Comparison of ENCODE assay signal across 1 cellular context in genomic region chr5:103114440-103114839, GRCh38.
A peak's percentile ranks its signal among the peaks of the same experiment; 100 is the strongest.
TF ChIP-seq lines count a peak whose summit lies in the region.

No MANE protein-coding gene starts in this region.

TF ChIP-seq in K562, 482 proteins besides CTCF, POLR2A, EP300 and RAD21 (continued from another document):
- TF ChIP-seq CTCFL (IDR thresholded peaks at IDR 0.05; ENCODE audit: borderline replicate concordance, insufficient read depth, low read depth, low read length, poor library complexity, severe bottlenecking), result no peak
- TF ChIP-seq CBX3 (IDR thresholded peaks at IDR 0.05; ENCODE audit: borderline replicate concordance in 1 of 2, low read length in 2 of 2), result no peak
- TF ChIP-seq, protein P1, sequence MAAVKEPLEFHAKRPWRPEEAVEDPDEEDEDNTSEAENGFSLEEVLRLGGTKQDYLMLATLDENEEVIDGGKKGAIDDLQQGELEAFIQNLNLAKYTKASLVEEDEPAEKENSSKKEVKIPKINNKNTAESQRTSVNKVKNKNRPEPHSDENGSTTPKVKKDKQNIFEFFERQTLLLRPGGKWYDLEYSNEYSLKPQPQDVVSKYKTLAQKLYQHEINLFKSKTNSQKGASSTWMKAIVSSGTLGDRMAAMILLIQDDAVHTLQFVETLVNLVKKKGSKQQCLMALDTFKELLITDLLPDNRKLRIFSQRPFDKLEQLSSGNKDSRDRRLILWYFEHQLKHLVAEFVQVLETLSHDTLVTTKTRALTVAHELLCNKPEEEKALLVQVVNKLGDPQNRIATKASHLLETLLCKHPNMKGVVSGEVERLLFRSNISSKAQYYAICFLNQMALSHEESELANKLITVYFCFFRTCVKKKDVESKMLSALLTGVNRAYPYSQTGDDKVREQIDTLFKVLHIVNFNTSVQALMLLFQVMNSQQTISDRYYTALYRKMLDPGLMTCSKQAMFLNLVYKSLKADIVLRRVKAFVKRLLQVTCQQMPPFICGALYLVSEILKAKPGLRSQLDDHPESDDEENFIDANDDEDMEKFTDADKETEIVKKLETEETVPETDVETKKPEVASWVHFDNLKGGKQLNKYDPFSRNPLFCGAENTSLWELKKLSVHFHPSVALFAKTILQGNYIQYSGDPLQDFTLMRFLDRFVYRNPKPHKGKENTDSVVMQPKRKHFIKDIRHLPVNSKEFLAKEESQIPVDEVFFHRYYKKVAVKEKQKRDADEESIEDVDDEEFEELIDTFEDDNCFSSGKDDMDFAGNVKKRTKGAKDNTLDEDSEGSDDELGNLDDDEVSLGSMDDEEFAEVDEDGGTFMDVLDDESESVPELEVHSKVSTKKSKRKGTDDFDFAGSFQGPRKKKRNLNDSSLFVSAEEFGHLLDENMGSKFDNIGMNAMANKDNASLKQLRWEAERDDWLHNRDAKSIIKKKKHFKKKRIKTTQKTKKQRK (IDR thresholded peaks at IDR 0.05; ENCODE audit: borderline replicate concordance, low read depth, low read length), result no peak
- peak; percentile 59; the same call in 1 of the 2 replicates for TF ChIP-seq SMARCE1 (IDR thresholded peaks at IDR 0.05)
- TF ChIP-seq KDM2B (CRISPR knock-in tag; IDR thresholded peaks at IDR 0.05), result no peak
- TF ChIP-seq KDM1A (IDR thresholded peaks at IDR 0.05), result 0 out of 4 replicates have a peak, but pooled peaks of 1 of the 2 experiments have one; percentile 21
- no peak for TF ChIP-seq DEAF1 (CRISPR knock-in tag; IDR thresholded peaks at IDR 0.05)
- no peak; the same call in 1 of the 2 replicates for TF ChIP-seq LEF1 (IDR thresholded peaks at IDR 0.05)
- TF ChIP-seq CXXC5 (CRISPR knock-in tag; IDR thresholded peaks at IDR 0.05), result peak; percentile 58
- peak in 1 of 2 experiments; percentile 91; a peak in 2 of 4 replicates for TF ChIP-seq ETV6 (IDR thresholded peaks at IDR 0.05; ENCODE audit: borderline replicate concordance in 1 of 2, low read depth in 2 of 2, low read length in 1 of 2)
- no peak for TF ChIP-seq ETV6 (CRISPR knock-in tag; IDR thresholded peaks at IDR 0.05; ENCODE audit: borderline replicate concordance)
- TF ChIP-seq ETV1 (tag; conservative IDR thresholded peaks at IDR 0.05; ENCODE audit: low read depth), result peak; percentile 78
- TF ChIP-seq POLR2H (tag; IDR thresholded peaks at IDR 0.05; ENCODE audit: low read depth), result 0 out of 2 replicates have a peak, but pooled peaks have one; percentile 36
- no peak for TF ChIP-seq OTX1 (CRISPR knock-in tag; IDR thresholded peaks at IDR 0.05)
- peak; percentile 48; the same call in 1 of the 2 replicates for TF ChIP-seq ELF2 (CRISPR knock-in tag; IDR thresholded peaks at IDR 0.05)
- no peak for TF ChIP-seq BMI1 (IDR thresholded peaks at IDR 0.05; ENCODE audit: low read length)
- no peak for TF ChIP-seq IRF9 (tag; IDR thresholded peaks at IDR 0.05)
- TF ChIP-seq ESRRA (IDR thresholded peaks at IDR 0.05; ENCODE audit: borderline replicate concordance, low read depth), result peak; percentile 45; the same call in 1 of the 2 replicates
- TF ChIP-seq PPARD (CRISPR knock-in tag; IDR thresholded peaks at IDR 0.05), result no peak
- peak; percentile 84; the same call in 1 of the 2 replicates for TF ChIP-seq RNF2 (IDR thresholded peaks at IDR 0.05)
- peak in 1 of 2 experiments; percentile 69; a peak in 1 of 4 replicates for TF ChIP-seq RCOR1 (IDR thresholded peaks at IDR 0.05; ENCODE audit: borderline replicate concordance in 1 of 2, low read depth in 2 of 2, low read length in 2 of 2)
- 0 out of 2 replicates have a peak, but pooled peaks have one; percentile 16 for TF ChIP-seq GABPA (tag; conservative IDR thresholded peaks at IDR 0.05; ENCODE audit: low read depth)
- TF ChIP-seq ARID1B (IDR thresholded peaks at IDR 0.05), result peak; percentile 32; the same call in 1 of the 2 replicates
- TF ChIP-seq MAZ (CRISPR knock-in tag; conservative IDR thresholded peaks at IDR 0.05 in 1 of 2, IDR thresholded peaks at IDR 0.05 in 1 of 2), result 0 out of 4 replicates have a peak, but pooled peaks of 1 of the 2 experiments have one; percentile 1
- peak; percentile 58; the same call in 1 of the 2 replicates for TF ChIP-seq TEAD4 (IDR thresholded peaks at IDR 0.05; ENCODE audit: low read length)
- TF ChIP-seq TEAD4 (CRISPR knock-in tag; IDR thresholded peaks at IDR 0.05; ENCODE audit: borderline replicate concordance), result no peak
- TF ChIP-seq, protein P2, sequence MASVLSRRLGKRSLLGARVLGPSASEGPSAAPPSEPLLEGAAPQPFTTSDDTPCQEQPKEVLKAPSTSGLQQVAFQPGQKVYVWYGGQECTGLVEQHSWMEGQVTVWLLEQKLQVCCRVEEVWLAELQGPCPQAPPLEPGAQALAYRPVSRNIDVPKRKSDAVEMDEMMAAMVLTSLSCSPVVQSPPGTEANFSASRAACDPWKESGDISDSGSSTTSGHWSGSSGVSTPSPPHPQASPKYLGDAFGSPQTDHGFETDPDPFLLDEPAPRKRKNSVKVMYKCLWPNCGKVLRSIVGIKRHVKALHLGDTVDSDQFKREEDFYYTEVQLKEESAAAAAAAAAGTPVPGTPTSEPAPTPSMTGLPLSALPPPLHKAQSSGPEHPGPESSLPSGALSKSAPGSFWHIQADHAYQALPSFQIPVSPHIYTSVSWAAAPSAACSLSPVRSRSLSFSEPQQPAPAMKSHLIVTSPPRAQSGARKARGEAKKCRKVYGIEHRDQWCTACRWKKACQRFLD (CRISPR knock-in tag; IDR thresholded peaks at IDR 0.05), result 0 out of 2 replicates have a peak, but pooled peaks have one; percentile 21
- TF ChIP-seq ZKSCAN8 (CRISPR knock-in tag; IDR thresholded peaks at IDR 0.05), result 0 out of 2 replicates have a peak, but pooled peaks have one; percentile 78
- TF ChIP-seq JUND (IDR thresholded peaks at IDR 0.05; ENCODE audit: borderline replicate concordance, low read depth, low read length), result peak; percentile 10; the same call in 1 of the 2 replicates
- no peak for TF ChIP-seq JUND (tag; IDR thresholded peaks at IDR 0.05; ENCODE audit: borderline replicate concordance, low read depth, low read length)
- peak in 1 of 2 experiments; percentile 49; a peak in 1 of 4 replicates for TF ChIP-seq FOXA3 (CRISPR knock-in tag; conservative IDR thresholded peaks at IDR 0.05 in 1 of 2, IDR thresholded peaks at IDR 0.05 in 1 of 2)
- no peak for TF ChIP-seq ZNF277 (CRISPR knock-in tag; IDR thresholded peaks at IDR 0.05; ENCODE audit: borderline replicate concordance)
- 0 out of 2 replicates have a peak, but pooled peaks have one; percentile 54 for TF ChIP-seq ZNF589 (CRISPR knock-in tag; IDR thresholded peaks at IDR 0.05; ENCODE audit: low read depth)
- peak; percentile 66 for TF ChIP-seq MEIS2 (IDR thresholded peaks at IDR 0.05; ENCODE audit: partially characterized antibody)
- no peak for TF ChIP-seq ZNF232 (CRISPR knock-in tag; IDR thresholded peaks at IDR 0.05)
- peak; percentile 25; the same call in 1 of the 2 replicates for TF ChIP-seq SMARCA4 (IDR thresholded peaks at IDR 0.05)
- TF ChIP-seq ZNF695 (CRISPR knock-in tag; IDR thresholded peaks at IDR 0.05), result no peak
TF ChIP-seq in K562: peak in this region for 22.
